Comparison of ENCODE assay signal across 31 cellular contexts in genomic region chr1:47853059-47853458, GRCh38.
"Had no signal": no experiment of that assay in that cellular context is flagged by ENCODE, and none has a peak within 500 bp of the region (broad histone marks: within the 10 kb centered on the region; RNA-seq: fewer than 3 reads in every experiment).

No MANE protein-coding gene starts in this region.

- FAIRE-seq: bronchial epithelial cell, TTC549 had no signal

- H3K4me1 ChIP-seq: ascending aorta had no signal

- DNase-seq: activated CD4-positive, alpha-beta memory T cell treated with anti-CD3 and anti-CD28 coated beads, Interleukin-2, amount 10 ng/mL, durations not matched to agents 7 days and 5 days; activated CD4-positive, alpha-beta T cell treated with anti-CD3 and anti-CD28 coated beads for 1 hour; activated CD4-positive, alpha-beta T cell treated with anti-CD3 and anti-CD28 coated beads for 36 hours; activated CD4-positive, alpha-beta T cell treated with anti-CD3 and anti-CD28 coated beads for 48 hours; activated CD4-positive, alpha-beta T cell treated with anti-CD3 and anti-CD28 coated beads, Interleukin-2, amount 10 ng/mL, durations not matched to agents 7 days and 5 days; activated CD4-positive, alpha-beta T cell treated with anti-CD3 and anti-CD28 coated beads, Interleukin-2, amount 50 U/mL, for 48 hours; activated CD4-positive, CD25-positive, alpha-beta regulatory T cell; activated CD8-positive, alpha-beta memory T cell treated with anti-CD3 and anti-CD28 coated beads for 24 hours; activated CD8-positive, alpha-beta memory T cell treated with anti-CD3 and anti-CD28 coated beads, Interleukin-2, amount 10 ng/mL, durations not matched to agents 7 days and 5 days; activated CD8-positive, alpha-beta memory T cell treated with anti-CD3 and anti-CD28 coated beads, Interleukin-2, amount 50 U/mL, for 48 hours; activated CD8-positive, alpha-beta T cell treated with anti-CD3 and anti-CD28 coated beads, Interleukin-2, amount 10 ng/mL, durations not matched to agents 7 days and 5 days; activated effector memory CD4-positive, alpha-beta T cell treated with Interleukin-2 at 50 U/mL for 16 hours; activated gamma-delta T cell; activated naive CD4-positive, alpha-beta T cell treated with anti-CD3 and anti-CD28 coated beads, Interleukin-2, amount 10 ng/mL, durations not matched to agents 7 days and 5 days; activated naive CD4-positive, alpha-beta T cell treated with Interleukin-2 at 50 U/mL for 16 hours; activated naive CD8-positive, alpha-beta T cell treated with anti-CD3 and anti-CD28 coated beads, Interleukin-2, amount 10 ng/mL, durations not matched to agents 7 days and 5 days; activated naive CD8-positive, alpha-beta T cell treated with anti-CD3 and anti-CD28 coated beads, Interleukin-2, amount 50 U/mL, for 24 hours; activated T-cell treated with anti-CD3 and anti-CD28 coated beads, Interleukin-2, amount 50 U/mL, for 24 hours; activated T-cell treated with anti-CD3 and anti-CD28 coated beads, Interleukin-2, amount 50 U/mL, for 48 hours; amygdala; anterior cingulate cortex; caudate nucleus; T-helper 1 cell; T-helper 2 cell; T-helper 9 cell had no signal

- H3K4me3 ChIP-seq: ascending aorta, cardiac muscle cell had no signal

- H3K36me3 ChIP-seq: ascending aorta, cardiac muscle cell had no signal

- H3K9me3 ChIP-seq: ascending aorta had no signal

- ATAC-seq: activated CD4-positive, alpha-beta T cell treated with anti-CD3 and anti-CD28 coated beads for 36 hours; activated CD4-positive, CD25-positive, alpha-beta regulatory T cell treated with anti-CD3 and anti-CD28 coated beads, Interleukin-2, amount 50 U/mL, for 24 hours; activated CD8-positive, alpha-beta memory T cell treated with anti-CD3 and anti-CD28 coated beads, Interleukin-2, amount 10 ng/mL, durations not matched to agents 7 days and 5 days; activated CD8-positive, alpha-beta T cell treated with anti-CD3 and anti-CD28 coated beads, Interleukin-2, amount 10 ng/mL, durations not matched to agents 7 days and 5 days; activated naive CD8-positive, alpha-beta T cell treated with anti-CD3 and anti-CD28 coated beads, Interleukin-2, amount 50 U/mL, for 24 hours had no signal

- H3K27me3 ChIP-seq: ascending aorta, cardiac muscle cell had no signal

- H3K27ac ChIP-seq: ascending aorta, cardiac muscle cell, VCaP had no signal
